Comparison of ENCODE assay signal across 2 cellular contexts in genomic region chr15:95981209-95981608, GRCh38.
TF ChIP-seq lines count a peak whose summit lies in the region.

No MANE protein-coding gene starts in this region.

TF ChIP-seq in GM12891, 5 proteins besides CTCF, POLR2A, EP300 and RAD21 (continued from another document):
- TF ChIP-seq POLR2AphosphoS5 (IDR thresholded peaks at IDR 0.05; ENCODE audit: low read depth, low read length) (no peak), PAX5 (IDR thresholded peaks at IDR 0.05; ENCODE audit: insufficient read depth, low read length, severe bottlenecking) (no peak), TAF1 (IDR thresholded peaks at IDR 0.05; ENCODE audit: low read depth, low read length) (no peak)

TF ChIP-seq in GM12878, 131 proteins besides CTCF, POLR2A, EP300 and RAD21 (continued from another document):
- TF ChIP-seq SPI1 (IDR thresholded peaks at IDR 0.05; ENCODE audit: borderline replicate concordance, insufficient read depth, low read depth, low read length) (peak; percentile 55; the same call in 1 of the 2 replicates), EED (IDR thresholded peaks at IDR 0.05; ENCODE audit: low read depth) (0 out of 2 replicates have a peak, but pooled peaks have one; percentile 11), NFIC (IDR thresholded peaks at IDR 0.05; ENCODE audit: low read depth, low read length) (peak; percentile 17; the same call in 1 of the 2 replicates)
